ENCODE assay signal across 12 cellular contexts in the genomic region with DNA sequence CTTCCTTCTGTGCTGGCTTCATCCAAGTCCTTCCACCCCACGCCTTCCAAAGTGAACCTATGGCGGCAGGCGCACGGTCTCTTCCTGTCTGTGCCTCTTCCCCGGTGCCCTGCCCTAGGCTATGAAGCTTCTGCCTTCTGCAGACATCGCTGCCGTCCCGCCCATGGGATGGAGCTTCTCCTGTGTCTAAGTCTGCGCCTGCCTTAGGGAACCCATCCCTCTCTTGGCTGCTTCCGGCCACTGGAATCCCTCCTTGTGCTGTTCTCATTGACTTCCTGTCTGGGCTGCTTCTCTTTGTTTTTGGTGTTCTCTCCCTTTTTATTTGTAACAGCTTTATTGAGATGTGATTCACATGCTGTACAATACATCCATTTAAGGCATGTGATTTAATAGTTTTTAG. TPM values are rescaled to one million over a fixed set of nuclear protein-coding genes. Genes with fewer than 3 reads are reported as not detected.
DNase-seq lines count a peak whose midpoint lies in the region; FAIRE-seq and TF ChIP-seq lines count a peak whose summit lies in the region.
"Had no signal": no experiment of that assay in that cellular context is flagged by ENCODE, and none has a peak within 500 bp of the region (broad histone marks: within the 10 kb centered on the region; RNA-seq: fewer than 3 reads in every experiment).

No MANE protein-coding gene starts in this region.

- H3K23me2 ChIP-seq in H1 (ENCODE audit: low read depth, low read length) = no peaks in the 10 kb centered on the region

- 92% methylated on average over 10 of the region's 10 CpGs; no CpG with 5 or more reads in 1 of the 2 experiments for WGBS in H1 (ENCODE audit: extremely low coverage in 1 of 2, insufficient coverage in 1 of 2, insufficient read length in 1 of 2, insufficient replicate concordance in 2 of 2, low coverage in 1 of 2, low lambda C conversion rate in 2 of 2, missing lambda C conversion rate in 1 of 2), 2 experiments

- H3K9ac ChIP-seq in H1 (replicated peaks in 1 of 4; ENCODE audit: extremely low read depth in 1 of 4, low read depth in 3 of 4, low read length in 3 of 4) = no peak overlapping the region
- no peak overlapping the region for H3K9ac ChIP-seq in keratinocyte (ENCODE audit: control insufficient read depth, extremely low read depth, insufficient read depth, low read length)

- POLR2A ChIA-PET in H1 (lab: Charles Lee; ENCODE audit: partially characterized antibody) = no interaction called here

- H2BK5ac ChIP-seq in H1 (ENCODE audit: low read depth, low read length) = no peak overlapping the region

- H2BK15ac ChIP-seq in H1 (ENCODE audit: low read length) = no peak overlapping the region

- H2BK12ac ChIP-seq in H1 (ENCODE audit: low read depth, low read length) = peak overlapping the region; percentile 32; the same call in 1 of the 2 replicates

- H3K14ac ChIP-seq in H1 (ENCODE audit: insufficient read length) = no peak overlapping the region

- no peak overlapping the region for H3K23ac ChIP-seq in H1 (ENCODE audit: insufficient read length)

- H4K5ac ChIP-seq in H1 (ENCODE audit: insufficient read length, low read depth, low read length) = no peak overlapping the region

- H2BK20ac ChIP-seq in H1 (ENCODE audit: low read length) = no peak overlapping the region

- H3K27me3 ChIP-seq in H1 (replicated peaks in 1 of 4; ENCODE audit: control insufficient read depth in 3 of 4, extremely low read depth in 1 of 4, insufficient read depth in 3 of 4, low read length in 3 of 4) = no peaks in the 10 kb centered on the region
- no peaks in the 10 kb centered on the region for H3K27me3 ChIP-seq in keratinocyte (ENCODE audit: control insufficient read depth, extremely low read depth, insufficient read depth, low read length)

- no peaks in the 10 kb centered on the region for H3K9me1 ChIP-seq in keratinocyte (ENCODE audit: control insufficient read depth, extremely low read depth, insufficient read depth, low read length)

- H3K79me1 ChIP-seq in H1 (ENCODE audit: low read depth, low read length) = peaks cover 12% of the 10 kb centered on the region

- H3K4me2 ChIP-seq in H1 (ENCODE audit: insufficient read depth in 1 of 2, low read depth in 2 of 2, low read length in 2 of 2) (no peak overlapping the region), keratinocyte (ENCODE audit: control insufficient read depth, extremely low read depth, insufficient read depth, low read depth, low read length) (peak overlapping the region; percentile 71)

- no peak overlapping the region for H3K18ac ChIP-seq in H1 (ENCODE audit: extremely low read depth, low read length)

- H2BK120ac ChIP-seq in H1 (replicated peaks; ENCODE audit: low read depth, low read length) = no peak overlapping the region

- H4K8ac ChIP-seq in H1 (ENCODE audit: extremely low read depth, insufficient read depth, low read length) = no peak overlapping the region

- H3K4me3 ChIP-seq in H1 (ENCODE audit: extremely low read depth in 1 of 4, insufficient read depth in 2 of 4, low read depth in 3 of 4, low read length in 4 of 4) (no peak overlapping the region), keratinocyte (ENCODE audit: control insufficient read depth in 2 of 3, extremely low read depth in 1 of 3, insufficient read depth in 2 of 3, low read depth in 1 of 3, low read length in 3 of 3) (peak overlapping the region in 1 of 3 experiments; percentile 1)
- H3K4me3 ChIP-seq: GM12878, HAP-1 had no signal

- TF ChIP-seq EP300 in H1 (IDR thresholded peaks at IDR 0.05; ENCODE audit: borderline replicate concordance in 1 of 2, low read depth in 2 of 2, low read length in 2 of 2) = no peak

- peaks cover 0 to 7% (median 3%) of the 10 kb centered on the region in 4 experiments; a peak in 3 of 8 replicates for H3K36me3 ChIP-seq in H1 (ENCODE audit: control insufficient read depth in 2 of 4, insufficient read depth in 4 of 4, low read length in 3 of 4)
- H3K36me3 ChIP-seq in keratinocyte (ENCODE audit: control insufficient read depth in 2 of 2, extremely low read depth in 1 of 2, insufficient read depth in 2 of 2, low read length in 2 of 2) = no peaks in the 10 kb centered on the region

- H4K91ac ChIP-seq in H1 (replicated peaks; ENCODE audit: insufficient read length, low read length) = no peak overlapping the region

- FAIRE-seq in H1 (lab: Jason Lieb, UNC) (no peak), keratinocyte (lab: Jason Lieb, UNC) (no peak), GM19239 (lab: Jason Lieb, UNC) (no peak)
- FAIRE-seq: GM12878 had no signal

- H3K9me3 ChIP-seq in H1 (ENCODE audit: insufficient read depth in 2 of 2, low read depth in 1 of 2, low read length in 1 of 2) = peaks cover 0 to 5% of the 10 kb centered on the region in 2 experiments; a peak in 1 of 4 replicates
- H3K9me3 ChIP-seq in keratinocyte (ENCODE audit: control insufficient read depth, low read depth, low read length) = no peaks in the 10 kb centered on the region

- peaks cover 0 to 26% of the 10 kb centered on the region in 2 experiments; a peak in 2 of 4 replicates for H3K79me2 ChIP-seq in H1 (ENCODE audit: control insufficient read depth in 1 of 2, insufficient read depth in 2 of 2, low read length in 2 of 2)
- H3K79me2 ChIP-seq in keratinocyte (ENCODE audit: control insufficient read depth, insufficient read depth, low read length) = peaks cover 34% of the 10 kb centered on the region

- dilution Hi-C loops in keratinocyte (cut with MboI; ENCODE audit: extremely low pct_ligation_motif_present, low sequenced_read_pairs) = no loop called here

- CTCF ChIA-PET in H1 (lab: Charles Lee; ENCODE audit: partially characterized antibody) = interaction anchor here (1.2 to 1.5 kb wide), 2 partner anchors 9 to 16 kb away, joined by 3 read pairs; no protein-coding TSS in a partner anchor

- H3K4me1 ChIP-seq in H1 (replicated peaks in 1 of 4; ENCODE audit: control insufficient read depth in 3 of 4, insufficient read depth in 4 of 4, low read length in 3 of 4) = peaks cover 0 to 10% (median 0%) of the 10 kb centered on the region in 4 experiments; a peak in 2 of 7 replicates
- peaks cover 5% of the 10 kb centered on the region for H3K4me1 ChIP-seq in keratinocyte (ENCODE audit: control insufficient read depth, extremely low read depth, insufficient read depth, low read length)
- H3K4me1 ChIP-seq: HAP-1 had no signal

- H3K56ac ChIP-seq in H1 (replicated peaks; ENCODE audit: insufficient read length, low read depth, low read length) = no peak overlapping the region

- H4K20me1 ChIP-seq in H1 (replicated peaks in 1 of 2; ENCODE audit: control insufficient read depth in 1 of 2, insufficient read depth in 2 of 2, low read length in 2 of 2) (peaks cover 0 to 3% of the 10 kb centered on the region in 2 experiments), keratinocyte (ENCODE audit: control insufficient read depth, extremely low read depth, insufficient read depth, low read length) (no peaks in the 10 kb centered on the region)

- no peak for TF ChIP-seq POLR2A in H1 (IDR thresholded peaks at IDR 0.05; ENCODE audit: control extremely low read depth in 1 of 2, low read depth in 2 of 2, low read length in 2 of 2)

- DNase-seq in activated CD8-positive, alpha-beta memory T cell treated with anti-CD3 and anti-CD28 coated beads for 24 hours = peak; percentile 13
- DNase-seq in activated CD8-positive, alpha-beta memory T cell treated with anti-CD3 and anti-CD28 coated beads, Interleukin-2, amount 50 U/mL, for 4 hours = no peak
- DNase-seq in H1 (ENCODE audit: low read depth in 1 of 2, low spot score in 2 of 2) (no peak), keratinocyte (ENCODE audit: low read depth, low spot score) (peak; percentile 26), GM19239 (ENCODE audit: insufficient read length, low spot score) (no peak), DMS 273 treated with DMSO at 0.1 percent for 48 hours (lab: John Stamatoyannopoulos, UW) (no peak), amygdala (lab: John Stamatoyannopoulos, UW) (no peak)
- DNase-seq: CD8-positive, alpha-beta T cell; GOT3 had no signal

- H3K27ac ChIP-seq in H1 (ENCODE audit: low read depth, low read length) (no peak overlapping the region), keratinocyte (ENCODE audit: control insufficient read depth, insufficient read depth, low read length) (no peak overlapping the region)
- H3K27ac ChIP-seq: 22Rv1 had no signal

- TF ChIP-seq CTCF in H1 (IDR thresholded peaks at IDR 0.05; ENCODE audit: control extremely low read depth in 1 of 3, insufficient read depth in 1 of 3, low read depth in 1 of 3, low read length in 3 of 3) (no peak), keratinocyte (optimal IDR thresholded peaks at IDR 0.05 in 1 of 3, IDR thresholded peaks at IDR 0.05 in 1 of 3, conservative IDR thresholded peaks at IDR 0.05 in 1 of 3; ENCODE audit: extremely low read depth in 1 of 3, insufficient read depth in 2 of 3, low read length in 3 of 3) (no peak)

- H2AFZ ChIP-seq in H1 (ENCODE audit: low read length) (no peak overlapping the region), keratinocyte (ENCODE audit: control insufficient read depth, low read length) (peak overlapping the region; percentile 84)

- no peak overlapping the region; the same call in 1 of the 2 replicates for H2AK5ac ChIP-seq in H1 (ENCODE audit: low read depth, low read length)

- no peak overlapping the region for H3K4ac ChIP-seq in H1 (replicated peaks; ENCODE audit: insufficient read length, low read depth, low read length)

- TF ChIP-seq RAD21 in H1 (IDR thresholded peaks at IDR 0.05 in 1 of 2, conservative IDR thresholded peaks at IDR 0.05 in 1 of 2; ENCODE audit: low read depth in 2 of 2, low read length in 2 of 2) = no peak

TF ChIP-seq in H1, 55 proteins besides CTCF, POLR2A, EP300 and RAD21 (continues in another document):
- TF ChIP-seq SP2 (IDR thresholded peaks at IDR 0.05; ENCODE audit: low read length) (no peak), BRCA1 (IDR thresholded peaks at IDR 0.05; ENCODE audit: low read depth, low read length) (no peak)

RNA-seq across cellular contexts. Expression of a gene that starts 17.2 kb away (rescaled TPM):
- 36.3 and 37.6 TPM in 2 replicates for total RNA-seq in H1 (2021; fragmentation: NEBNext Ultra II Directional; extraction: Animal tissue kit (Norgen Biotek cat#: 25700))
- polyA plus RNA-seq in H1 (2011; rRNA removed) (32.4 and 39.4 TPM in 2 replicates), keratinocyte (20.6 to 23.7 TPM (median 21.7 TPM) in 3 replicates)
- polyA plus RNA-seq in H1 (2011; cell fraction: cytosol; rRNA removed) = 55.3 TPM
- 34.8 TPM for polyA plus RNA-seq in H1 (2011; cell fraction: nucleus; rRNA removed)
- 33.9 to 47.2 TPM (median 45.8 TPM) in 4 replicates for polyA plus RNA-seq in H1 (2012, experiment 1 of 2)
- 38.8 TPM for polyA plus RNA-seq in H1 (2012, experiment 2 of 2)
- 30.0 TPM for polyA plus RNA-seq in H1 (2013, experiment 1 of 2)
- 30.2 TPM for polyA plus RNA-seq in H1 (2013, experiment 2 of 2)
- 5.7 and 8.8 TPM in 2 replicates for polyA minus RNA-seq in H1 (2011; rRNA and poly(A)+ RNA removed)
- 11.3 TPM for polyA minus RNA-seq in H1 (2011; cell fraction: cytosol; rRNA and poly(A)+ RNA removed)
- 14.6 TPM for polyA minus RNA-seq in H1 (2011; cell fraction: nucleus; rRNA and poly(A)+ RNA removed)
- polyA plus RNA-seq in keratinocyte (2011; ENCODE audit: low read depth) = 6.1 TPM
- polyA plus RNA-seq in keratinocyte (2011; cell fraction: cytosol; rRNA removed) = 13.5 and 25.9 TPM in 2 replicates
- 10.4 and 14.8 TPM in 2 replicates for polyA plus RNA-seq in keratinocyte (2011; cell fraction: nucleus; rRNA removed)
- polyA plus RNA-seq in keratinocyte (2012; ENCODE audit: low replicate concordance) = 14.3 and 25.8 TPM in 2 replicates
- polyA minus RNA-seq in keratinocyte = 5.5 to 9.0 TPM (median 6.1 TPM) in 3 replicates
- 14.6 TPM for polyA minus RNA-seq in keratinocyte (2011; cell fraction: cytosol; rRNA and poly(A)+ RNA removed)
- polyA minus RNA-seq in keratinocyte (2011; cell fraction: nucleus; rRNA and poly(A)+ RNA removed) = 9.2 and 9.3 TPM in 2 replicates

Comparison
In these comparisons a context has a peak if more than half of its experiments do, and no peak if none do; other contexts are left out.
1. DNase-seq: peak in activated CD8-positive, alpha-beta memory T cell treated with anti-CD3 and anti-CD28 coated beads for 24 hours (single experiment) and keratinocyte (single experiment); none in activated CD8-positive, alpha-beta memory T cell treated with anti-CD3 and anti-CD28 coated beads, Interleukin-2, amount 50 U/mL, for 4 hours (single experiment), H1 (0 of 2), GM19239 (single experiment), DMS 273 treated with DMSO at 0.1 percent for 48 hours (single experiment) and amygdala (0 of 56).